25 cellular contexts compared by ENCODE assay signal in genomic region chr2:56952871-56953270, GRCh38.
"Had no signal": no experiment of that assay in that cellular context is flagged by ENCODE, and none has a peak within 500 bp of the region (broad histone marks: within the 10 kb centered on the region; RNA-seq: fewer than 3 reads in every experiment).

No MANE protein-coding gene starts in this region.

- H3K36me3 ChIP-seq: stomach, suprapubic skin, thoracic aorta, thyroid gland, tibial artery, tibial nerve, transverse colon, upper lobe of left lung, upper lobe of right lung, uterus, vagina had no signal

- H3K4me3 ChIP-seq: stomach, suprapubic skin, testis, thoracic aorta, thyroid gland, tibial artery, tibial nerve, transverse colon, upper lobe of left lung, upper lobe of right lung, uterus, vagina had no signal

- H3K4me1 ChIP-seq: stomach, suprapubic skin, testis, thyroid gland, tibial artery, tibial nerve, transverse colon, upper lobe of left lung, upper lobe of right lung, uterus, vagina had no signal

- FAIRE-seq: urothelium cell line had no signal

- H3K9me3 ChIP-seq: suprapubic skin, testis, thoracic aorta, thyroid gland, upper lobe of right lung, uterus, vagina had no signal

- DNase-seq: stimulated activated CD4-positive, alpha-beta T cell treated with anti-CD3 and anti-CD28 coated beads, Interleukin-2, amount 100 ng/mL, for 48 hours; stimulated activated CD4-positive, alpha-beta T cell treated with anti-CD3 and anti-CD28 coated beads, Interleukin-4, amount 100 ng/mL, for 1 hour; stimulated activated CD4-positive, alpha-beta T cell treated with anti-CD3 and anti-CD28 coated beads, Interleukin-4, amount 100 ng/mL, for 24 hours; stimulated activated CD4-positive, alpha-beta T cell treated with anti-CD3 and anti-CD28 coated beads, Interleukin-4, amount 100 ng/mL, for 4 hours; stimulated activated CD8-positive, alpha-beta memory T cell treated with anti-CD3 and anti-CD28 coated beads, Interleukin-4, amount 100 ng/mL, for 48 hours; stimulated activated naive B cell treated with anti-CD40 and anti-IgM and Interleukin-4, amounts not matched to agents 10 μg/mL and 1 μg/mL and 100 μg/mL, for 72 hours; stimulated activated naive CD4-positive, alpha-beta T cell; stimulated activated naive CD4-positive, alpha-beta T cell treated with Interleukin-2 at 50 U/mL for 16 hours; stimulated activated naive CD8-positive, alpha-beta T cell treated with anti-CD3 and anti-CD28 coated beads, Interleukin-15, amount 100 ng/mL, for 72 hours; stimulated activated naive CD8-positive, alpha-beta T cell treated with anti-CD3 and anti-CD28 coated beads, Interleukin-15, Interleukin-2, amounts not matched to agents 100 U/mL and 50 U/mL, for 24 hours; stomach; substantia nigra; testis; thyroid gland; tibial artery; transverse colon; trophoblast cell; upper lobe of left lung; upper lobe of right lung; uterus had no signal

- H3K27me3 ChIP-seq: stomach, suprapubic skin, testis, thyroid gland, tibial artery, tibial nerve, transverse colon, upper lobe of left lung, upper lobe of right lung, uterus, vagina had no signal
